2 cellular contexts compared by ENCODE assay signal in genomic region chr17:71413935-71414334, GRCh38.
TF ChIP-seq lines count a peak whose summit lies in the region.

No MANE protein-coding gene starts in this region.

TF ChIP-seq in A549, 52 proteins besides CTCF, POLR2A, EP300 and RAD21 (continued from another document):
- no peak for TF ChIP-seq HMGXB4 (CRISPR knock-in tag; IDR thresholded peaks at IDR 0.05; ENCODE audit: borderline replicate concordance)
- TF ChIP-seq ZNF302 (CRISPR knock-in tag; IDR thresholded peaks at IDR 0.05), result no peak
- TF ChIP-seq MAX (IDR thresholded peaks at IDR 0.05), result no peak
- no peak for TF ChIP-seq HEYL (CRISPR knock-in tag; IDR thresholded peaks at IDR 0.05)
- TF ChIP-seq GATA3 (IDR thresholded peaks at IDR 0.05; ENCODE audit: borderline replicate concordance), result no peak
- TF ChIP-seq ESRRA (IDR thresholded peaks at IDR 0.05; ENCODE audit: borderline replicate concordance, low read length), result no peak
- no peak for TF ChIP-seq RNF2 (IDR thresholded peaks at IDR 0.05; ENCODE audit: borderline replicate concordance, low read depth)
- no peak for TF ChIP-seq RFX5 (IDR thresholded peaks at IDR 0.05)
- TF ChIP-seq E2F6 (IDR thresholded peaks at IDR 0.05; ENCODE audit: borderline replicate concordance, low read depth), result no peak
- no peak for TF ChIP-seq CEBPB (IDR thresholded peaks at IDR 0.05)
- TF ChIP-seq CHD2 (IDR thresholded peaks at IDR 0.05; ENCODE audit: low read length, partially characterized antibody), result no peak
- no peak for TF ChIP-seq SMC3 (IDR thresholded peaks at IDR 0.05)
- no peak for TF ChIP-seq EHMT2 (IDR thresholded peaks at IDR 0.05; ENCODE audit: low read depth)

TF ChIP-seq in HCT116, 20 proteins besides CTCF, POLR2A, EP300 and RAD21 (continued from another document):
- TF ChIP-seq JUND (IDR thresholded peaks at IDR 0.05) (no peak), ATF3 (IDR thresholded peaks at IDR 0.05) (no peak), SP1 (IDR thresholded peaks at IDR 0.05; ENCODE audit: low read depth) (no peak)
